ENCODE assay signal across 9 cellular contexts in genomic region chr10:21020545-21020944, GRCh38.
DNase-seq lines count a peak whose midpoint lies in the region; TF ChIP-seq lines count a peak whose summit lies in the region.
"Had no signal": no experiment of that assay in that cellular context is flagged by ENCODE, and none has a peak within 500 bp of the region (broad histone marks: within the 10 kb centered on the region; RNA-seq: fewer than 3 reads in every experiment).

No MANE protein-coding gene starts in this region.

- H3K4me3 ChIP-seq in GM23248 (no peak overlapping the region), Karpas-422 (ENCODE audit: low read length) (no peak overlapping the region), astrocyte of the spinal cord (ENCODE audit: low read depth, low read length) (no peak overlapping the region)
- H3K4me3 ChIP-seq: BLaER1 treated with 17β-estradiol and CSF1 and Interleukin-3, amounts not matched to agents 10 nM and 100 nM had no signal

- no peak overlapping the region for H3K9ac ChIP-seq in GM23248
- no peak overlapping the region for H3K9ac ChIP-seq in Karpas-422 (ENCODE audit: low read length)
- H3K9ac ChIP-seq: BLaER1 treated with 17β-estradiol and CSF1 and Interleukin-3, amounts not matched to agents 10 nM and 100 nM had no signal

- no peaks in the 10 kb centered on the region for H3K27me3 ChIP-seq in GM23248 (replicated peaks; ENCODE audit: insufficient read depth)
- H3K27me3 ChIP-seq in Karpas-422 (ENCODE audit: low read length) = no peaks in the 10 kb centered on the region
- H3K27me3 ChIP-seq: BLaER1 treated with 17β-estradiol and CSF1 and Interleukin-3, amounts not matched to agents 10 nM and 100 nM had no signal

- no peaks in the 10 kb centered on the region for H3K36me3 ChIP-seq in GM23248 (ENCODE audit: low read depth)
- no peaks in the 10 kb centered on the region for H3K36me3 ChIP-seq in Karpas-422 (ENCODE audit: insufficient read depth, low read length)
- H3K36me3 ChIP-seq: BLaER1 treated with 17β-estradiol and CSF1 and Interleukin-3, amounts not matched to agents 10 nM and 100 nM had no signal

- H3K9me3 ChIP-seq in GM23248 (ENCODE audit: low read depth) (no peaks in the 10 kb centered on the region), Karpas-422 (ENCODE audit: low read length) (no peaks in the 10 kb centered on the region)
- H3K9me3 ChIP-seq: BLaER1 treated with 17β-estradiol and CSF1 and Interleukin-3, amounts not matched to agents 10 nM and 100 nM had no signal

- H4K20me1 ChIP-seq in GM23248 (ENCODE audit: insufficient read depth) (no peaks in the 10 kb centered on the region), Karpas-422 (ENCODE audit: insufficient read depth, low read depth, low read length) (no peaks in the 10 kb centered on the region)
- H4K20me1 ChIP-seq: BLaER1 treated with 17β-estradiol and CSF1 and Interleukin-3, amounts not matched to agents 10 nM and 100 nM had no signal

- no peak overlapping the region for H3K4me3 Mint-ChIP-seq in osteocyte (ENCODE audit: unreplicated experiment)

- no peak overlapping the region for H3K27ac Mint-ChIP-seq in osteocyte (ENCODE audit: unreplicated experiment)

- H3F3A ChIP-seq in GM23248 (ENCODE audit: insufficient read depth) = no peaks in the 10 kb centered on the region

- H3K9me3 Mint-ChIP-seq in osteocyte (ENCODE audit: unreplicated experiment) = no peaks in the 10 kb centered on the region

- 71 to 72% methylated on average over 7 of the region's 7 CpGs for WGBS in GM23248 (ENCODE audit: low coverage in 1 of 2, low lambda C conversion rate in 2 of 2, missing lambda C conversion rate in 2 of 2), 2 experiments

- H3K9me2 ChIP-seq in GM23248 (ENCODE audit: insufficient read depth) = no peaks in the 10 kb centered on the region
- 0 out of 2 replicates have a peak, but pooled peaks cover 5% of the 10 kb centered on the region for H3K9me2 ChIP-seq in Karpas-422 (replicated peaks; ENCODE audit: insufficient read depth, low read length)

- H3K4me2 ChIP-seq in GM23248 (ENCODE audit: unreplicated experiment) (no peak overlapping the region), Karpas-422 (ENCODE audit: low read depth, low read length, poor library complexity, severe bottlenecking) (peak overlapping the region; percentile 39)
- H3K4me2 ChIP-seq: BLaER1 treated with 17β-estradiol and CSF1 and Interleukin-3, amounts not matched to agents 10 nM and 100 nM had no signal

- H3K4me1 ChIP-seq in GM23248 (ENCODE audit: insufficient read depth) (no peaks in the 10 kb centered on the region), Karpas-422 (ENCODE audit: low read length) (no peaks in the 10 kb centered on the region)

- TF ChIP-seq CTCF in astrocyte of the spinal cord (IDR thresholded peaks at IDR 0.05; ENCODE audit: low read depth, low read length) (peak; percentile 49), osteocyte (IDR thresholded peaks at IDR 0.05) (peak; percentile 34)

- H3K4me1 Mint-ChIP-seq in osteocyte (ENCODE audit: unreplicated experiment) = no peaks in the 10 kb centered on the region

- H3K36me3 Mint-ChIP-seq in osteocyte (ENCODE audit: unreplicated experiment) = no peaks in the 10 kb centered on the region

- H3K79me2 ChIP-seq in GM23248 (ENCODE audit: insufficient read depth) (no peaks in the 10 kb centered on the region), Karpas-422 (ENCODE audit: low read length) (no peaks in the 10 kb centered on the region)

- H3K27me3 Mint-ChIP-seq in osteocyte (ENCODE audit: unreplicated experiment) = peaks cover 37% of the 10 kb centered on the region

- peak; percentile 8 for DNase-seq in NCI-H2171 treated with DMSO at 0.1 percent for 48 hours (lab: John Stamatoyannopoulos, UW)
- no peak for DNase-seq in NCI-H2171 (lab: John Stamatoyannopoulos, UW)
- peak; percentile 31 for DNase-seq in GM23248
- DNase-seq in Karpas-422 = peak; percentile 94
- peak; percentile 9 for DNase-seq in astrocyte of the spinal cord (ENCODE audit: low read depth, low spot score)
- DNase-seq in osteocyte (ENCODE audit: extremely low spot score, unreplicated experiment) = no peak
- no peak for DNase-seq in activated gamma-delta T cell (lab: John Stamatoyannopoulos, UW)
- no peak for DNase-seq in hypothalamus (lab: John Stamatoyannopoulos, UW)

- H3K27ac ChIP-seq in GM23248 (no peak overlapping the region), Karpas-422 (ENCODE audit: low read length) (no peak overlapping the region)
- H3K27ac ChIP-seq: BLaER1 treated with 17β-estradiol and CSF1 and Interleukin-3, amounts not matched to agents 10 nM and 100 nM had no signal

- H2AFZ ChIP-seq in GM23248 (no peak overlapping the region), Karpas-422 (ENCODE audit: low read length) (peak overlapping the region; percentile 100)

- in situ Hi-C loops in GM23248 (cut with MboI) = no loop called here
- in situ Hi-C loops in astrocyte of the spinal cord (cut with HindIII; ENCODE audit: low sequenced_read_pairs) = no loop called here

Comparison
In these comparisons a context has a peak if more than half of its experiments do, and no peak if none do; other contexts are left out.
1. DNase-seq: peak in NCI-H2171 treated with DMSO at 0.1 percent for 48 hours (single experiment), GM23248 (single experiment), Karpas-422 (single experiment) and astrocyte of the spinal cord (single experiment); none in NCI-H2171 (single experiment), osteocyte (single experiment), activated gamma-delta T cell (single experiment) and hypothalamus (0 of 51).